1 cellular context compared by ENCODE assay signal in genomic region chr1:156928043-156928602, GRCh38.
TF ChIP-seq lines count a peak whose summit lies in the region.

No MANE protein-coding gene starts in this region.

TF ChIP-seq in HepG2, 621 proteins besides CTCF, POLR2A, EP300 and RAD21:
- TF ChIP-seq HOXA5 (CRISPR knock-in tag; IDR thresholded peaks at IDR 0.05) (no peak), HDAC6 (IDR thresholded peaks at IDR 0.05; ENCODE audit: low read depth, low read length) (no peak), FOXM1 (CRISPR knock-in tag; IDR thresholded peaks at IDR 0.05) (no peak), ZNF275 (CRISPR knock-in tag; IDR thresholded peaks at IDR 0.05; ENCODE audit: borderline replicate concordance) (no peak), ARID3A (IDR thresholded peaks at IDR 0.05; ENCODE audit: low read depth, low read length) (no peak), ZNF512 (CRISPR knock-in tag; IDR thresholded peaks at IDR 0.05) (peak; percentile 81), NR3C1 (CRISPR knock-in tag; IDR thresholded peaks at IDR 0.05) (no peak), ZNF691 (CRISPR knock-in tag; IDR thresholded peaks at IDR 0.05; ENCODE audit: borderline replicate concordance, low read depth) (no peak)
